2 cellular contexts compared by ENCODE assay signal in genomic region chr3:52063026-52063723, GRCh38.
TF ChIP-seq lines count a peak whose summit lies in the region.

No MANE protein-coding gene starts in this region.

TF ChIP-seq in IMR-90, 13 proteins besides CTCF, POLR2A, EP300 and RAD21:
- no peak for TF ChIP-seq FOS (IDR thresholded peaks at IDR 0.05; ENCODE audit: low read depth, low read length)
- TF ChIP-seq NFE2L2 (IDR thresholded peaks at IDR 0.05; ENCODE audit: low read depth, low read length): no peak
- no peak for TF ChIP-seq CHD1 (IDR thresholded peaks at IDR 0.05; ENCODE audit: low read depth, low read length)
- no peak for TF ChIP-seq RCOR1 (IDR thresholded peaks at IDR 0.05; ENCODE audit: insufficient replicate concordance, low read length)
TF ChIP-seq in IMR-90: peak in this region for 0.

TF ChIP-seq in WTC11, 78 proteins besides CTCF, POLR2A, EP300 and RAD21:
- TF ChIP-seq EMX1 (CRISPR knock-in tag; IDR thresholded peaks at IDR 0.05) (no peak), CREM (CRISPR knock-in tag; IDR thresholded peaks at IDR 0.05) (no peak), PREB (CRISPR knock-in tag; IDR thresholded peaks at IDR 0.05; ENCODE audit: borderline replicate concordance) (no peak), NFYB (CRISPR knock-in tag; conservative IDR thresholded peaks at IDR 0.05; ENCODE audit: low read depth) (no peak), SMAD3 (CRISPR knock-in tag; IDR thresholded peaks at IDR 0.05; ENCODE audit: borderline replicate concordance) (no peak), ZNF423 (CRISPR knock-in tag; IDR thresholded peaks at IDR 0.05) (no peak), GTF2I (CRISPR knock-in tag; conservative IDR thresholded peaks at IDR 0.05) (no peak), ZBTB21 (CRISPR knock-in tag; IDR thresholded peaks at IDR 0.05; ENCODE audit: borderline replicate concordance) (no peak), CREB1 (CRISPR knock-in tag; IDR thresholded peaks at IDR 0.05) (no peak), ZNF317 (CRISPR knock-in tag; IDR thresholded peaks at IDR 0.05; ENCODE audit: borderline replicate concordance, low read depth) (no peak), JAZF1 (CRISPR knock-in tag; IDR thresholded peaks at IDR 0.05) (no peak), ATF1 (CRISPR knock-in tag; IDR thresholded peaks at IDR 0.05) (no peak), RELA (CRISPR knock-in tag; IDR thresholded peaks at IDR 0.05; ENCODE audit: borderline replicate concordance) (no peak), SOX15 (CRISPR knock-in tag; IDR thresholded peaks at IDR 0.05) (no peak)
- TF ChIP-seq, protein P1, sequence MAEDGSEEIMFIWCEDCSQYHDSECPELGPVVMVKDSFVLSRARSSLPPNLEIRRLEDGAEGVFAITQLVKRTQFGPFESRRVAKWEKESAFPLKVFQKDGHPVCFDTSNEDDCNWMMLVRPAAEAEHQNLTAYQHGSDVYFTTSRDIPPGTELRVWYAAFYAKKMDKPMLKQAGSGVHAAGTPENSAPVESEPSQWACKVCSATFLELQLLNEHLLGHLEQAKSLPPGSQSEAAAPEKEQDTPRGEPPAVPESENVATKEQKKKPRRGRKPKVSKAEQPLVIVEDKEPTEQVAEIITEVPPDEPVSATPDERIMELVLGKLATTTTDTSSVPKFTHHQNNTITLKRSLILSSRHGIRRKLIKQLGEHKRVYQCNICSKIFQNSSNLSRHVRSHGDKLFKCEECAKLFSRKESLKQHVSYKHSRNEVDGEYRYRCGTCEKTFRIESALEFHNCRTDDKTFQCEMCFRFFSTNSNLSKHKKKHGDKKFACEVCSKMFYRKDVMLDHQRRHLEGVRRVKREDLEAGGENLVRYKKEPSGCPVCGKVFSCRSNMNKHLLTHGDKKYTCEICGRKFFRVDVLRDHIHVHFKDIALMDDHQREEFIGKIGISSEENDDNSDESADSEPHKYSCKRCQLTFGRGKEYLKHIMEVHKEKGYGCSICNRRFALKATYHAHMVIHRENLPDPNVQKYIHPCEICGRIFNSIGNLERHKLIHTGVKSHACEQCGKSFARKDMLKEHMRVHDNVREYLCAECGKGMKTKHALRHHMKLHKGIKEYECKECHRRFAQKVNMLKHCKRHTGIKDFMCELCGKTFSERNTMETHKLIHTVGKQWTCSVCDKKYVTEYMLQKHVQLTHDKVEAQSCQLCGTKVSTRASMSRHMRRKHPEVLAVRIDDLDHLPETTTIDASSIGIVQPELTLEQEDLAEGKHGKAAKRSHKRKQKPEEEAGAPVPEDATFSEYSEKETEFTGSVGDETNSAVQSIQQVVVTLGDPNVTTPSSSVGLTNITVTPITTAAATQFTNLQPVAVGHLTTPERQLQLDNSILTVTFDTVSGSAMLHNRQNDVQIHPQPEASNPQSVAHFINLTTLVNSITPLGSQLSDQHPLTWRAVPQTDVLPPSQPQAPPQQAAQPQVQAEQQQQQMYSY (CRISPR knock-in tag; IDR thresholded peaks at IDR 0.05): no peak
- TF ChIP-seq, protein P2, sequence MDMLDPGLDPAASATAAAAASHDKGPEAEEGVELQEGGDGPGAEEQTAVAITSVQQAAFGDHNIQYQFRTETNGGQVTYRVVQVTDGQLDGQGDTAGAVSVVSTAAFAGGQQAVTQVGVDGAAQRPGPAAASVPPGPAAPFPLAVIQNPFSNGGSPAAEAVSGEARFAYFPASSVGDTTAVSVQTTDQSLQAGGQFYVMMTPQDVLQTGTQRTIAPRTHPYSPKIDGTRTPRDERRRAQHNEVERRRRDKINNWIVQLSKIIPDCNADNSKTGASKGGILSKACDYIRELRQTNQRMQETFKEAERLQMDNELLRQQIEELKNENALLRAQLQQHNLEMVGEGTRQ (CRISPR knock-in tag; IDR thresholded peaks at IDR 0.05): no peak
- TF ChIP-seq, protein P3, sequence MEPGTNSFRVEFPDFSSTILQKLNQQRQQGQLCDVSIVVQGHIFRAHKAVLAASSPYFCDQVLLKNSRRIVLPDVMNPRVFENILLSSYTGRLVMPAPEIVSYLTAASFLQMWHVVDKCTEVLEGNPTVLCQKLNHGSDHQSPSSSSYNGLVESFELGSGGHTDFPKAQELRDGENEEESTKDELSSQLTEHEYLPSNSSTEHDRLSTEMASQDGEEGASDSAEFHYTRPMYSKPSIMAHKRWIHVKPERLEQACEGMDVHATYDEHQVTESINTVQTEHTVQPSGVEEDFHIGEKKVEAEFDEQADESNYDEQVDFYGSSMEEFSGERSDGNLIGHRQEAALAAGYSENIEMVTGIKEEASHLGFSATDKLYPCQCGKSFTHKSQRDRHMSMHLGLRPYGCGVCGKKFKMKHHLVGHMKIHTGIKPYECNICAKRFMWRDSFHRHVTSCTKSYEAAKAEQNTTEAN (CRISPR knock-in tag; IDR thresholded peaks at IDR 0.05): no peak
- TF ChIP-seq, protein P4, sequence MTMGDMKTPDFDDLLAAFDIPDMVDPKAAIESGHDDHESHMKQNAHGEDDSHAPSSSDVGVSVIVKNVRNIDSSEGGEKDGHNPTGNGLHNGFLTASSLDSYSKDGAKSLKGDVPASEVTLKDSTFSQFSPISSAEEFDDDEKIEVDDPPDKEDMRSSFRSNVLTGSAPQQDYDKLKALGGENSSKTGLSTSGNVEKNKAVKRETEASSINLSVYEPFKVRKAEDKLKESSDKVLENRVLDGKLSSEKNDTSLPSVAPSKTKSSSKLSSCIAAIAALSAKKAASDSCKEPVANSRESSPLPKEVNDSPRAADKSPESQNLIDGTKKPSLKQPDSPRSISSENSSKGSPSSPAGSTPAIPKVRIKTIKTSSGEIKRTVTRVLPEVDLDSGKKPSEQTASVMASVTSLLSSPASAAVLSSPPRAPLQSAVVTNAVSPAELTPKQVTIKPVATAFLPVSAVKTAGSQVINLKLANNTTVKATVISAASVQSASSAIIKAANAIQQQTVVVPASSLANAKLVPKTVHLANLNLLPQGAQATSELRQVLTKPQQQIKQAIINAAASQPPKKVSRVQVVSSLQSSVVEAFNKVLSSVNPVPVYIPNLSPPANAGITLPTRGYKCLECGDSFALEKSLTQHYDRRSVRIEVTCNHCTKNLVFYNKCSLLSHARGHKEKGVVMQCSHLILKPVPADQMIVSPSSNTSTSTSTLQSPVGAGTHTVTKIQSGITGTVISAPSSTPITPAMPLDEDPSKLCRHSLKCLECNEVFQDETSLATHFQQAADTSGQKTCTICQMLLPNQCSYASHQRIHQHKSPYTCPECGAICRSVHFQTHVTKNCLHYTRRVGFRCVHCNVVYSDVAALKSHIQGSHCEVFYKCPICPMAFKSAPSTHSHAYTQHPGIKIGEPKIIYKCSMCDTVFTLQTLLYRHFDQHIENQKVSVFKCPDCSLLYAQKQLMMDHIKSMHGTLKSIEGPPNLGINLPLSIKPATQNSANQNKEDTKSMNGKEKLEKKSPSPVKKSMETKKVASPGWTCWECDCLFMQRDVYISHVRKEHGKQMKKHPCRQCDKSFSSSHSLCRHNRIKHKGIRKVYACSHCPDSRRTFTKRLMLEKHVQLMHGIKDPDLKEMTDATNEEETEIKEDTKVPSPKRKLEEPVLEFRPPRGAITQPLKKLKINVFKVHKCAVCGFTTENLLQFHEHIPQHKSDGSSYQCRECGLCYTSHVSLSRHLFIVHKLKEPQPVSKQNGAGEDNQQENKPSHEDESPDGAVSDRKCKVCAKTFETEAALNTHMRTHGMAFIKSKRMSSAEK (CRISPR knock-in tag; IDR thresholded peaks at IDR 0.05; ENCODE audit: borderline replicate concordance): no peak
- TF ChIP-seq, protein P5, sequence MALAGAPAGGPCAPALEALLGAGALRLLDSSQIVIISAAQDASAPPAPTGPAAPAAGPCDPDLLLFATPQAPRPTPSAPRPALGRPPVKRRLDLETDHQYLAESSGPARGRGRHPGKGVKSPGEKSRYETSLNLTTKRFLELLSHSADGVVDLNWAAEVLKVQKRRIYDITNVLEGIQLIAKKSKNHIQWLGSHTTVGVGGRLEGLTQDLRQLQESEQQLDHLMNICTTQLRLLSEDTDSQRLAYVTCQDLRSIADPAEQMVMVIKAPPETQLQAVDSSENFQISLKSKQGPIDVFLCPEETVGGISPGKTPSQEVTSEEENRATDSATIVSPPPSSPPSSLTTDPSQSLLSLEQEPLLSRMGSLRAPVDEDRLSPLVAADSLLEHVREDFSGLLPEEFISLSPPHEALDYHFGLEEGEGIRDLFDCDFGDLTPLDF (CRISPR knock-in tag; IDR thresholded peaks at IDR 0.05): no peak
TF ChIP-seq in WTC11: peak in this region for 0.
